In the genomic region with DNA sequence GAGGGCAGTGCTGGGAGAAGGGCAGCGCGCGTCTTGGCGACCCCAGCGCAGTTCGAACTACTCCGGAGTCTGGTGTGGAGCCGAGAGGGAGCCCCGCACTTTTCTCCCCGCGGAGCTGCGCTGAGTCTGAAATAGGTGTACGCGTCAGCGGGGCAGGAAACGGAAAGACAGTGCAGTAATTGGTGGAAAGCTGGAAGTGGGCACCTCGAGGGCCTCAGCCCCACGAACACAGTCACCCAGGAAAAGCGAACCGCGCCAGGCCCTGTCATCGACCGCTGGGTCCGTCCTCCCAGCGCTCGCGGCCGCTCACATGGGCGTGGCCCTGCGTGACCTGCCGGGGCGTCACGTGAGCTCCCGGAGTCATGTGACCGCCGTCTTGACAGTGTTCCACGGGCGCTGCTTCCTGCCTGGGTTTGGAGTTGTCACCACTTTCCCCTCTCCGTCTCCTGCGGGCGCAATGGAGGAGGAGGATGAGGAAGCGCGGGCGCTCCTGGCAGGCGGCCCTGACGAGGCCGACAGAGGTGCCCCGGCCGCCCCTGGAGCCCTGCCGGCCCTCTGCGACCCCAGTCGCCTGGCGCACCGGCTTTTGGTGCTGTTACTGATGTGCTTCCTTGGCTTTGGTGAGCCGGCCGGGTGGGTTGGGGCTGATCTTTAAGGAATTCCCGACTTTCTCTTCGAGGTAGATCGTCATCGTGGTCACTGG, we compare ENCODE assay signal across 8 cellular contexts. TPM values are rescaled to one million over a fixed set of nuclear protein-coding genes. Genes with fewer than 3 reads are reported as not detected.
DNase-seq lines count a peak whose midpoint lies in the region; ATAC-seq and TF ChIP-seq lines count a peak whose summit lies in the region.

A gene with protein sequence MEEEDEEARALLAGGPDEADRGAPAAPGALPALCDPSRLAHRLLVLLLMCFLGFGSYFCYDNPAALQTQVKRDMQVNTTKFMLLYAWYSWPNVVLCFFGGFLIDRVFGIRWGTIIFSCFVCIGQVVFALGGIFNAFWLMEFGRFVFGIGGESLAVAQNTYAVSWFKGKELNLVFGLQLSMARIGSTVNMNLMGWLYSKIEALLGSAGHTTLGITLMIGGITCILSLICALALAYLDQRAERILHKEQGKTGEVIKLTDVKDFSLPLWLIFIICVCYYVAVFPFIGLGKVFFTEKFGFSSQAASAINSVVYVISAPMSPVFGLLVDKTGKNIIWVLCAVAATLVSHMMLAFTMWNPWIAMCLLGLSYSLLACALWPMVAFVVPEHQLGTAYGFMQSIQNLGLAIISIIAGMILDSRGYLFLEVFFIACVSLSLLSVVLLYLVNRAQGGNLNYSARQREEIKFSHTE (plus strand): TSS at position 359 of the 703 bp plus-strand sequence. CDS start 99 bp downstream, at position 458.

- H3K27me3 ChIP-seq in mucosa of rectum (ENCODE audit: control insufficient read depth in 2 of 2, insufficient read depth in 2 of 2, low read length in 2 of 2), result no peaks in the 10 kb centered on the region

- peak; percentile 90 for TF ChIP-seq POLR2A in erythroblast (IDR thresholded peaks at IDR 0.05; ENCODE audit: low read length)

- peak within 1 kb of the TSS; percentile 88 for H3K4me3 Mint-ChIP-seq in activated T-cell treated with anti-CD3 and anti-CD28 coated beads, Interleukin-2, amount 50 U/mL, for 24 hours

- ATAC-seq in GM21723 (IDR thresholded peaks at IDR 0.05; ENCODE audit: unreplicated experiment), result peak; percentile 99

- H3K27me3 Mint-ChIP-seq in activated T-cell treated with anti-CD3 and anti-CD28 coated beads, Interleukin-2, amount 50 U/mL, for 24 hours, result no peaks in the 10 kb centered on the region

- peak; percentile 92 for DNase-seq in DMS53 (lab: John Stamatoyannopoulos, UW)
- DNase-seq in KG1 (lab: John Stamatoyannopoulos, UW), result peak; percentile 74
- DNase-seq in activated T-cell treated with anti-CD3 and anti-CD28 coated beads, Interleukin-2, amount 50 U/mL, for 24 hours, result peak; percentile 91
- DNase-seq in erythroblast (lab: John Stamatoyannopoulos, UW), result peak; percentile 95
- peak; percentile 92 for DNase-seq in stimulated activated CD8-positive, alpha-beta memory T cell treated with anti-CD3 and anti-CD28 coated beads, Interleukin-4, amount 100 ng/mL, for 48 hours

- H3K9me3 ChIP-seq in mucosa of rectum (ENCODE audit: control insufficient read depth in 2 of 2, low read length in 2 of 2), result no peaks in the 10 kb centered on the region

- H3K27ac Mint-ChIP-seq in activated T-cell treated with anti-CD3 and anti-CD28 coated beads, Interleukin-2, amount 50 U/mL, for 24 hours, result peak within 1 kb of the TSS; percentile 92

- H3K4me1 Mint-ChIP-seq in activated T-cell treated with anti-CD3 and anti-CD28 coated beads, Interleukin-2, amount 50 U/mL, for 24 hours (ENCODE audit: low read depth), result peaks cover 37% of the 10 kb centered on the region

- H3K4me3 ChIP-seq in mucosa of rectum (ENCODE audit: low read length in 2 of 2), result peak within 1 kb of the TSS; percentile 91 to 98

- peaks cover 3% of the 10 kb centered on the region in 2 donors for H3K36me3 ChIP-seq in mucosa of rectum (ENCODE audit: control insufficient read depth in 2 of 2, insufficient read depth in 2 of 2, low read length in 2 of 2)

- H3K9ac ChIP-seq in mucosa of rectum (ENCODE audit: low read depth in 1 of 2, low read length in 2 of 2), result peak within 1 kb of the TSS; percentile 87 to 90

- peak within 1 kb of the TSS; percentile 90 for H3K27ac ChIP-seq in mucosa of rectum (ENCODE audit: low read depth in 2 of 2, low read length in 2 of 2)

- no peaks in the 10 kb centered on the region for H3K9me3 Mint-ChIP-seq in activated T-cell treated with anti-CD3 and anti-CD28 coated beads, Interleukin-2, amount 50 U/mL, for 24 hours

- H3K4me1 ChIP-seq in mucosa of rectum (ENCODE audit: control insufficient read depth in 2 of 2, insufficient read depth in 2 of 2, low read length in 2 of 2), result peaks cover 14 to 24% of the 10 kb centered on the region in 2 donors

- H3K36me3 Mint-ChIP-seq in activated T-cell treated with anti-CD3 and anti-CD28 coated beads, Interleukin-2, amount 50 U/mL, for 24 hours (ENCODE audit: low read depth), result peaks cover 28% of the 10 kb centered on the region

TF ChIP-seq in PFSK-1, 5 proteins besides CTCF, POLR2A, EP300 and RAD21:
- TF ChIP-seq TAF1 (IDR thresholded peaks at IDR 0.05; ENCODE audit: borderline replicate concordance, insufficient read depth, low read length) (peak; percentile 25; the same call in 1 of the 2 replicates), SIN3A (IDR thresholded peaks at IDR 0.05; ENCODE audit: borderline replicate concordance, insufficient read depth, low read length) (peak; percentile 91; the same call in 1 of the 2 replicates), FOXP2 (optimal IDR thresholded peaks at IDR 0.05; ENCODE audit: borderline replicate concordance, extremely low read depth, extremely low read length, insufficient read depth) (peak; percentile 52), POLR2AphosphoS5 (IDR thresholded peaks at IDR 0.05; ENCODE audit: low read depth, low read length) (peak; percentile 85)
- TF ChIP-seq, protein P1, sequence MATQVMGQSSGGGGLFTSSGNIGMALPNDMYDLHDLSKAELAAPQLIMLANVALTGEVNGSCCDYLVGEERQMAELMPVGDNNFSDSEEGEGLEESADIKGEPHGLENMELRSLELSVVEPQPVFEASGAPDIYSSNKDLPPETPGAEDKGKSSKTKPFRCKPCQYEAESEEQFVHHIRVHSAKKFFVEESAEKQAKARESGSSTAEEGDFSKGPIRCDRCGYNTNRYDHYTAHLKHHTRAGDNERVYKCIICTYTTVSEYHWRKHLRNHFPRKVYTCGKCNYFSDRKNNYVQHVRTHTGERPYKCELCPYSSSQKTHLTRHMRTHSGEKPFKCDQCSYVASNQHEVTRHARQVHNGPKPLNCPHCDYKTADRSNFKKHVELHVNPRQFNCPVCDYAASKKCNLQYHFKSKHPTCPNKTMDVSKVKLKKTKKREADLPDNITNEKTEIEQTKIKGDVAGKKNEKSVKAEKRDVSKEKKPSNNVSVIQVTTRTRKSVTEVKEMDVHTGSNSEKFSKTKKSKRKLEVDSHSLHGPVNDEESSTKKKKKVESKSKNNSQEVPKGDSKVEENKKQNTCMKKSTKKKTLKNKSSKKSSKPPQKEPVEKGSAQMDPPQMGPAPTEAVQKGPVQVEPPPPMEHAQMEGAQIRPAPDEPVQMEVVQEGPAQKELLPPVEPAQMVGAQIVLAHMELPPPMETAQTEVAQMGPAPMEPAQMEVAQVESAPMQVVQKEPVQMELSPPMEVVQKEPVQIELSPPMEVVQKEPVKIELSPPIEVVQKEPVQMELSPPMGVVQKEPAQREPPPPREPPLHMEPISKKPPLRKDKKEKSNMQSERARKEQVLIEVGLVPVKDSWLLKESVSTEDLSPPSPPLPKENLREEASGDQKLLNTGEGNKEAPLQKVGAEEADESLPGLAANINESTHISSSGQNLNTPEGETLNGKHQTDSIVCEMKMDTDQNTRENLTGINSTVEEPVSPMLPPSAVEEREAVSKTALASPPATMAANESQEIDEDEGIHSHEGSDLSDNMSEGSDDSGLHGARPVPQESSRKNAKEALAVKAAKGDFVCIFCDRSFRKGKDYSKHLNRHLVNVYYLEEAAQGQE (IDR thresholded peaks at IDR 0.05; ENCODE audit: insufficient read depth in 1 of 2, low read depth in 2 of 2, low read length in 2 of 2), result no peak

RNA-seq across cellular contexts. Expression of the gene that starts here (rescaled TPM):
- 8.6 TPM for polyA plus RNA-seq in PFSK-1 (2012; ENCODE audit: insufficient read length, low read depth)

Comparison
In these comparisons a context has a peak if more than half of its experiments do, and no peak if none do; other contexts are left out.
1. Peak in every context shown above with its lines: DNase-seq, ATAC-seq, H3K4me3 ChIP-seq and H3K27ac ChIP-seq.